Comparison of ENCODE assay signal across 1 cellular context in genomic region chr14:92252291-92252690, GRCh38.
TF ChIP-seq lines count a peak whose summit lies in the region.

No MANE protein-coding gene starts in this region.

TF ChIP-seq in H1, 55 proteins besides CTCF, POLR2A, EP300 and RAD21:
- TF ChIP-seq SIX5 (IDR thresholded peaks at IDR 0.05; ENCODE audit: low read depth, low read length): no peak
- no peak for TF ChIP-seq YY1 (IDR thresholded peaks at IDR 0.05; ENCODE audit: low read depth, low read length)
- no peak for TF ChIP-seq E2F6 (IDR thresholded peaks at IDR 0.05)
- no peak for TF ChIP-seq GABPA (IDR thresholded peaks at IDR 0.05; ENCODE audit: borderline replicate concordance, insufficient read depth, low read length)
- no peak for TF ChIP-seq ASH2L (IDR thresholded peaks at IDR 0.05; ENCODE audit: low read length)
- TF ChIP-seq BRCA1 (IDR thresholded peaks at IDR 0.05; ENCODE audit: low read depth, low read length): no peak
